ENCODE assay signal across 18 cellular contexts in genomic region chr11:93622043-93622442, GRCh38. TPM values are rescaled to one million over a fixed set of nuclear protein-coding genes. Genes with fewer than 3 reads are reported as not detected.
DNase-seq lines count a peak whose midpoint lies in the region; ATAC-seq, FAIRE-seq and TF ChIP-seq lines count a peak whose summit lies in the region.
"Had no signal": no experiment of that assay in that cellular context is flagged by ENCODE, and none has a peak within 500 bp of the region (broad histone marks: within the 10 kb centered on the region; RNA-seq: fewer than 3 reads in every experiment).

No MANE protein-coding gene starts in this region.

- TF ChIP-seq POLR2A in GM12891 (IDR thresholded peaks at IDR 0.05; ENCODE audit: low read depth, low read length), result no peak

- no peaks in the 10 kb centered on the region for H3K9me3 Mint-ChIP-seq in activated CD4-positive, alpha-beta memory T cell treated with anti-CD3 and anti-CD28 coated beads for 36 hours

- H3K4me3 Mint-ChIP-seq in activated CD4-positive, alpha-beta memory T cell treated with anti-CD3 and anti-CD28 coated beads for 36 hours, result no peak overlapping the region
- H3K4me3 Mint-ChIP-seq: activated CD8-positive, alpha-beta memory T cell treated with anti-CD3 and anti-CD28 coated beads, Interleukin-2, amount 10 ng/mL, durations not matched to agents 7 days and 5 days; stimulated activated memory B cell treated with anti-CD40 and anti-IgM and Interleukin-4, amounts not matched to agents 10 μg/mL and 1 μg/mL and 100 μg/mL, for 72 hours had no signal

- H3K4me3 ChIP-seq in AG09309 (ENCODE audit: control insufficient read depth, low read depth, low read length), result no peak overlapping the region
- H3K4me3 ChIP-seq: BLaER1 treated with 17β-estradiol and CSF1 and Interleukin-3, amounts not matched to agents 10 nM and 100 nM; esophagus squamous epithelium; MG63 had no signal

- peaks cover under 1% of the 10 kb centered on the region for H3K27me3 Mint-ChIP-seq in activated CD4-positive, alpha-beta memory T cell treated with anti-CD3 and anti-CD28 coated beads for 36 hours

- intact Hi-C loops in activated CD4-positive, alpha-beta memory T cell treated with anti-CD3 and anti-CD28 coated beads for 36 hours (cut with micrococcal nuclease), result no loop called here

- no peak for ATAC-seq in foreskin keratinocyte
- no peak for ATAC-seq in HG02759 (IDR thresholded peaks at IDR 0.05; ENCODE audit: unreplicated experiment)
- ATAC-seq: activated CD8-positive, alpha-beta memory T cell treated with anti-CD3 and anti-CD28 coated beads, Interleukin-2, amount 10 ng/mL, durations not matched to agents 7 days and 5 days; stimulated activated memory B cell treated with anti-CD40 and anti-IgM and Interleukin-4, amounts not matched to agents 10 μg/mL and 1 μg/mL and 100 μg/mL, for 72 hours had no signal

- peak; percentile 26 for TF ChIP-seq CTCF in AG09309 (IDR thresholded peaks at IDR 0.05; ENCODE audit: control insufficient read depth, insufficient read depth, low read depth, low read length, missing control alignments)
- TF ChIP-seq CTCF in foreskin keratinocyte (conservative IDR thresholded peaks at IDR 0.05), result peak; percentile 18

- POLR2A ChIA-PET in activated CD4-positive, alpha-beta memory T cell treated with anti-CD3 and anti-CD28 coated beads for 36 hours (lab: Charles Lee), result no interaction called here

- no peaks in the 10 kb centered on the region for H3K4me1 ChIP-seq in foreskin keratinocyte
- H3K4me1 ChIP-seq: BLaER1 treated with 17β-estradiol and CSF1 and Interleukin-3, amounts not matched to agents 10 nM and 100 nM; esophagus squamous epithelium had no signal

- CTCF ChIA-PET in activated CD4-positive, alpha-beta memory T cell treated with anti-CD3 and anti-CD28 coated beads for 36 hours (lab: Charles Lee), result interaction anchor here (1.2 kb wide), 2 partner anchors 386 to 387 kb away, joined by 5 to 6 read pairs; no protein-coding TSS in a partner anchor

- no peak overlapping the region for H3K27ac Mint-ChIP-seq in activated CD4-positive, alpha-beta memory T cell treated with anti-CD3 and anti-CD28 coated beads for 36 hours
- H3K27ac Mint-ChIP-seq: activated CD8-positive, alpha-beta memory T cell treated with anti-CD3 and anti-CD28 coated beads, Interleukin-2, amount 10 ng/mL, durations not matched to agents 7 days and 5 days; stimulated activated memory B cell treated with anti-CD40 and anti-IgM and Interleukin-4, amounts not matched to agents 10 μg/mL and 1 μg/mL and 100 μg/mL, for 72 hours had no signal

- peak; percentile 31 for FAIRE-seq in GM12891 (lab: Jason Lieb, UNC)
- FAIRE-seq: TTC549 had no signal

- no peaks in the 10 kb centered on the region for H3K4me1 Mint-ChIP-seq in activated CD4-positive, alpha-beta memory T cell treated with anti-CD3 and anti-CD28 coated beads for 36 hours (ENCODE audit: low read depth)
- H3K4me1 Mint-ChIP-seq: stimulated activated memory B cell treated with anti-CD40 and anti-IgM and Interleukin-4, amounts not matched to agents 10 μg/mL and 1 μg/mL and 100 μg/mL, for 72 hours had no signal

- no peak for DNase-seq in AG09309 (ENCODE audit: low read depth)
- DNase-seq in GM12891 (ENCODE audit: insufficient read length, low spot score), result no peak
- DNase-seq in NOMO-1 treated with DMSO at 0.1 percent for 48 hours (lab: John Stamatoyannopoulos, UW; ENCODE audit: unreplicated experiment), result peak; percentile 31
- no peak for DNase-seq in foreskin keratinocyte
- DNase-seq in medulla oblongata (ENCODE audit: extremely low spot score), result no peak
- DNase-seq in activated CD4-positive, alpha-beta memory T cell treated with anti-CD3 and anti-CD28 coated beads for 36 hours, result no peak
- DNase-seq in occipital lobe (lab: John Stamatoyannopoulos, UW), result no peak
- DNase-seq: activated CD8-positive, alpha-beta memory T cell treated with anti-CD3 and anti-CD28 coated beads, Interleukin-2, amount 10 ng/mL, durations not matched to agents 7 days and 5 days; cerebellar nuclear complex; esophagus squamous epithelium; GDM1; MG63; NCI-H345; stimulated activated CD4-positive, alpha-beta T cell treated with anti-CD3 and anti-CD28 coated beads, Interleukin-4, amount 100 ng/mL, for 1 hour had no signal

- H3K36me3 Mint-ChIP-seq in activated CD4-positive, alpha-beta memory T cell treated with anti-CD3 and anti-CD28 coated beads for 36 hours, result no peaks in the 10 kb centered on the region
- H3K36me3 Mint-ChIP-seq: activated CD8-positive, alpha-beta memory T cell treated with anti-CD3 and anti-CD28 coated beads, Interleukin-2, amount 10 ng/mL, durations not matched to agents 7 days and 5 days; stimulated activated memory B cell treated with anti-CD40 and anti-IgM and Interleukin-4, amounts not matched to agents 10 μg/mL and 1 μg/mL and 100 μg/mL, for 72 hours had no signal

- H3K27ac ChIP-seq in foreskin keratinocyte, result no peak overlapping the region
- H3K27ac ChIP-seq: BLaER1 treated with 17β-estradiol and CSF1 and Interleukin-3, amounts not matched to agents 10 nM and 100 nM; esophagus squamous epithelium had no signal

- H3K27me3 ChIP-seq in foreskin keratinocyte, result peaks cover 19% of the 10 kb centered on the region
- H3K27me3 ChIP-seq: BLaER1 treated with 17β-estradiol and CSF1 and Interleukin-3, amounts not matched to agents 10 nM and 100 nM; esophagus squamous epithelium; MG63 had no signal

TF ChIP-seq in GM12891, 5 proteins besides CTCF, POLR2A, EP300 and RAD21:
- TF ChIP-seq TAF1 (IDR thresholded peaks at IDR 0.05; ENCODE audit: low read depth, low read length) (no peak), SPI1 (IDR thresholded peaks at IDR 0.05; ENCODE audit: low read depth, low read length) (no peak), POU2F2 (IDR thresholded peaks at IDR 0.05; ENCODE audit: low read depth, low read length) (no peak), POLR2AphosphoS5 (IDR thresholded peaks at IDR 0.05; ENCODE audit: low read depth, low read length) (no peak), PAX5 (IDR thresholded peaks at IDR 0.05; ENCODE audit: insufficient read depth, low read length, severe bottlenecking) (no peak)

RNA-seq across cellular contexts. Expression of gene CEP295, which starts 39.4 kb away (rescaled TPM):
- 7.2 TPM for polyA plus RNA-seq in GM12891 (2012; ENCODE audit: low read depth, missing spikeins)
- total RNA-seq in foreskin keratinocyte (16.8 and 18.0 TPM in 2 replicates), occipital lobe (42.4 TPM)
- polyA plus RNA-seq in foreskin keratinocyte, result 3.3 and 4.1 TPM in 2 replicates
- 10 to 100 TPM; 28.0 to 28.4 TPM for total RNA-seq in activated CD4-positive, alpha-beta memory T cell treated with anti-CD3 and anti-CD28 coated beads for 36 hours
